Comparison of ENCODE assay signal across 1 cellular context in genomic region chr3:10515884-10516495, GRCh38.
TF ChIP-seq lines count a peak whose summit lies in the region.

No MANE protein-coding gene starts in this region.

TF ChIP-seq in HepG2, 621 proteins besides CTCF, POLR2A, EP300 and RAD21 (continued from another document and continues in another):
- TF ChIP-seq REXO4 (CRISPR knock-in tag; IDR thresholded peaks at IDR 0.05; ENCODE audit: borderline replicate concordance) (no peak), JUND (CRISPR knock-in tag; IDR thresholded peaks at IDR 0.05) (no peak), ZNF326 (CRISPR knock-in tag; IDR thresholded peaks at IDR 0.05; ENCODE audit: borderline replicate concordance) (no peak), KAT8 (CRISPR knock-in tag; IDR thresholded peaks at IDR 0.05) (no peak), ZNF543 (CRISPR knock-in tag; IDR thresholded peaks at IDR 0.05) (0 out of 2 replicates have a peak, but pooled peaks have one; percentile 34), ZNF562 (CRISPR knock-in tag; IDR thresholded peaks at IDR 0.05; ENCODE audit: borderline replicate concordance) (no peak), PREB (CRISPR knock-in tag; IDR thresholded peaks at IDR 0.05) (no peak), CEBPB (IDR thresholded peaks at IDR 0.05; ENCODE audit: borderline replicate concordance, low read depth, low read length) (0 out of 2 replicates have a peak, but pooled peaks have one; percentile 3), SALL1 (CRISPR knock-in tag; IDR thresholded peaks at IDR 0.05) (peak; percentile 32; the same call in 1 of the 2 replicates), ZNF451 (CRISPR knock-in tag; IDR thresholded peaks at IDR 0.05) (no peak), SOX6 (IDR thresholded peaks at IDR 0.05) (no peak), SOX6 (CRISPR knock-in tag; IDR thresholded peaks at IDR 0.05) (0 out of 2 replicates have a peak, but pooled peaks have one; percentile 18), ZNF570 (CRISPR knock-in tag; IDR thresholded peaks at IDR 0.05; ENCODE audit: borderline replicate concordance) (no peak), HNRNPUL1 (IDR thresholded peaks at IDR 0.05; ENCODE audit: low read depth, low read length) (no peak), IRF2 (CRISPR knock-in tag; IDR thresholded peaks at IDR 0.05) (0 out of 2 replicates have a peak, but pooled peaks have one; percentile 18), HNF1A (IDR thresholded peaks at IDR 0.05; ENCODE audit: low read depth) (no peak), HNF1A (CRISPR knock-in tag; IDR thresholded peaks at IDR 0.05; ENCODE audit: borderline replicate concordance) (no peak), SRF (IDR thresholded peaks at IDR 0.05; ENCODE audit: low read depth, low read length) (no peak), MATR3 (CRISPR knock-in tag; IDR thresholded peaks at IDR 0.05) (no peak), ZNF713 (CRISPR knock-in tag; IDR thresholded peaks at IDR 0.05) (no peak), ZNF318 (CRISPR knock-in tag; IDR thresholded peaks at IDR 0.05) (no peak), MXD3 (CRISPR knock-in tag; IDR thresholded peaks at IDR 0.05) (no peak), SRY (CRISPR knock-in tag; IDR thresholded peaks at IDR 0.05) (no peak), ZFP36 (IDR thresholded peaks at IDR 0.05; ENCODE audit: borderline replicate concordance, low read depth, low read length, partially characterized antibody) (no peak), MED8 (CRISPR knock-in tag; IDR thresholded peaks at IDR 0.05; ENCODE audit: insufficient replicate concordance) (no peak), TERF1 (CRISPR knock-in tag; IDR thresholded peaks at IDR 0.05) (no peak), ZNF770 (CRISPR knock-in tag; IDR thresholded peaks at IDR 0.05) (no peak), ZNF660 (CRISPR knock-in tag; IDR thresholded peaks at IDR 0.05; ENCODE audit: borderline replicate concordance, low read depth) (no peak), IKZF5 (CRISPR knock-in tag; IDR thresholded peaks at IDR 0.05) (no peak), ZNF142 (CRISPR knock-in tag; IDR thresholded peaks at IDR 0.05) (no peak)
